In genomic region chr3:37590328-37591079, GRCh38 we compare ENCODE assay signal across 8 cellular contexts.
A peak's percentile ranks its signal among the peaks of the same experiment; 100 is the strongest.
DNase-seq lines count a peak whose midpoint lies in the region; ATAC-seq and TF ChIP-seq lines count a peak whose summit lies in the region.

No MANE protein-coding gene starts in this region.

- intact Hi-C loops in Right ventricle myocardium inferior (cut with DNase I), result no loop called here
- intact Hi-C loops in cardiac septum (cut with DNase I), result loop anchor here (5.0 kb wide), 1 partner anchor 133 kb away; no protein-coding TSS in a partner anchor
- intact Hi-C loops in ovary (cut with DNase I), result no loop called here
- intact Hi-C loops in Caco-2 (cut with micrococcal nuclease; ENCODE audit: unreplicated experiment), result no loop called here
- intact Hi-C loops in CD14-positive monocyte (cut with micrococcal nuclease), result no loop called here
- intact Hi-C loops in OCI-LY7 (cut with micrococcal nuclease; ENCODE audit: unreplicated experiment), result no loop called here

- H3K9me2 ChIP-seq in OCI-LY7 (ENCODE audit: insufficient read depth, low read length), result no peaks in the 10 kb centered on the region

- H3K36me3 Mint-ChIP-seq in Caco-2 (ENCODE audit: insufficient read depth, unreplicated experiment) (no peaks in the 10 kb centered on the region), CD14-positive monocyte (no peaks in the 10 kb centered on the region), osteocyte (ENCODE audit: unreplicated experiment) (no peaks in the 10 kb centered on the region)

- TF ChIP-seq POLR2A in ovary (IDR thresholded peaks at IDR 0.05), result no peak

- H2AFZ ChIP-seq in OCI-LY7 (ENCODE audit: low read length), result no peak overlapping the region

- CTCF ChIA-PET in Caco-2 (lab: Charles Lee), result no interaction called here
- CTCF ChIA-PET in OCI-LY7 (lab: Charles Lee; ENCODE audit: unreplicated experiment), result no interaction called here

- 48 to 58% (median 54%) methylated on average over 6 of the region's 6 CpGs for WGBS in ovary, 3 donors

- no peak for TF ChIP-seq EP300 in ovary (IDR thresholded peaks at IDR 0.05)

- H3K36me3 ChIP-seq in ovary, result no peaks in the 10 kb centered on the region
- H3K36me3 ChIP-seq in Caco-2 (ENCODE audit: control insufficient read depth, insufficient read depth, low read length), result no peaks in the 10 kb centered on the region
- H3K36me3 ChIP-seq in OCI-LY7 (ENCODE audit: insufficient read depth, low read length), result no peaks in the 10 kb centered on the region

- H3K4me2 ChIP-seq in OCI-LY7 (ENCODE audit: low read length), result no peak overlapping the region

- H3K4me1 Mint-ChIP-seq in Caco-2 (ENCODE audit: low read depth, unreplicated experiment) (peaks cover 15% of the 10 kb centered on the region), CD14-positive monocyte (no peaks in the 10 kb centered on the region), osteocyte (ENCODE audit: unreplicated experiment) (peaks cover 9% of the 10 kb centered on the region)

- H3K27me3 Mint-ChIP-seq in Caco-2 (ENCODE audit: insufficient read depth, unreplicated experiment) (no peaks in the 10 kb centered on the region), CD14-positive monocyte (ENCODE audit: low read depth in 3 of 3) (peaks cover 0 to 3% (median 0%) of the 10 kb centered on the region in 3 donors), osteocyte (ENCODE audit: unreplicated experiment) (no peaks in the 10 kb centered on the region)

- no peak for TF ChIP-seq CTCF in fibroblast of the aortic adventitia (IDR thresholded peaks at IDR 0.05; ENCODE audit: insufficient read depth, low read length)
- no peak for TF ChIP-seq CTCF in ovary (IDR thresholded peaks at IDR 0.05)
- TF ChIP-seq CTCF in Caco-2 (IDR thresholded peaks at IDR 0.05; ENCODE audit: insufficient read depth in 1 of 2, low read depth in 1 of 2, low read length in 1 of 2, severe bottlenecking in 1 of 2, unreplicated experiment in 1 of 2), result no peak
- no peak for TF ChIP-seq CTCF in CD14-positive monocyte (IDR thresholded peaks at IDR 0.05)
- TF ChIP-seq CTCF in osteocyte (IDR thresholded peaks at IDR 0.05), result no peak
- no peak for TF ChIP-seq CTCF in OCI-LY7 (conservative IDR thresholded peaks at IDR 0.05; ENCODE audit: low read length)

- H4K20me1 ChIP-seq in OCI-LY7 (ENCODE audit: insufficient read depth, low read length), result no peaks in the 10 kb centered on the region

- BruUV-seq in Caco-2 (replicated peaks; lab: Mats Ljungman, UMichigan), result no TSS peak
- no TSS peak for BruUV-seq in OCI-LY7 (replicated peaks; lab: Mats Ljungman, UMichigan)

- peaks cover 30% of the 10 kb centered on the region for H3K4me1 ChIP-seq in ovary (ENCODE audit: insufficient read depth)
- peaks cover 5% of the 10 kb centered on the region for H3K4me1 ChIP-seq in Caco-2
- no peaks in the 10 kb centered on the region for H3K4me1 ChIP-seq in OCI-LY7 (ENCODE audit: insufficient read depth, low read length, poor library complexity, severe bottlenecking)

- no peak overlapping the region for H3K4me3 Mint-ChIP-seq in Caco-2 (ENCODE audit: unreplicated experiment)
- H3K4me3 Mint-ChIP-seq in CD14-positive monocyte, result no peak overlapping the region
- H3K4me3 Mint-ChIP-seq in osteocyte (ENCODE audit: unreplicated experiment), result no peak overlapping the region

- no peaks in the 10 kb centered on the region for H3K27me3 ChIP-seq in ovary
- H3K27me3 ChIP-seq in Caco-2 (replicated peaks; ENCODE audit: control insufficient read depth, insufficient read depth, low read length), result no peaks in the 10 kb centered on the region

- H3K9me3 Mint-ChIP-seq in Caco-2 (ENCODE audit: unreplicated experiment) (no peaks in the 10 kb centered on the region), CD14-positive monocyte (peaks cover 0 to 3% (median 0%) of the 10 kb centered on the region in 7 donors), osteocyte (ENCODE audit: unreplicated experiment) (no peaks in the 10 kb centered on the region)

- ATAC-seq in Right ventricle myocardium inferior, result peak; percentile 82

- DNase-seq in Right ventricle myocardium inferior (ENCODE audit: missing footprints) (peak; percentile 76), cardiac septum (ENCODE audit: low spot score) (no peak), fibroblast of the aortic adventitia (ENCODE audit: low read depth) (peak; percentile 36), ovary (peak in 4 of 5 donors; percentile 13 to 48 (median 34)), Caco-2 (no peak), CD14-positive monocyte (ENCODE audit: low spot score) (no peak), osteocyte (ENCODE audit: extremely low spot score, unreplicated experiment) (no peak), OCI-LY7 (ENCODE audit: low spot score) (no peak)

- H3K4me3 ChIP-seq in fibroblast of the aortic adventitia (ENCODE audit: low read depth, low read length) (no peak overlapping the region), ovary (no peak overlapping the region), Caco-2 (ENCODE audit: low read depth, low read length) (no peak overlapping the region), OCI-LY7 (ENCODE audit: low read depth, low read length, poor library complexity, severe bottlenecking) (no peak overlapping the region)

- H3K9me3 ChIP-seq in ovary, result no peaks in the 10 kb centered on the region
- no peaks in the 10 kb centered on the region for H3K9me3 ChIP-seq in Caco-2
- H3K9me3 ChIP-seq in OCI-LY7 (ENCODE audit: low read length), result no peaks in the 10 kb centered on the region

- POLR2A ChIA-PET in Caco-2 (lab: Charles Lee) (no interaction called here), OCI-LY7 (lab: Charles Lee) (no interaction called here)

- H3K79me2 ChIP-seq in OCI-LY7 (ENCODE audit: insufficient read depth, low read depth, low read length), result no peaks in the 10 kb centered on the region

- H3K27ac ChIP-seq in ovary, result peak overlapping the region; percentile 16 to 74
- H3K27ac ChIP-seq in OCI-LY7 (ENCODE audit: low read depth, low read length, poor library complexity, severe bottlenecking), result no peak overlapping the region

- no peak overlapping the region for H3K27ac Mint-ChIP-seq in Caco-2 (ENCODE audit: unreplicated experiment)
- H3K27ac Mint-ChIP-seq in CD14-positive monocyte, result peak overlapping the region in 1 of 7 donors; percentile 42
- no peak overlapping the region for H3K27ac Mint-ChIP-seq in osteocyte (ENCODE audit: unreplicated experiment)

Comparison
In these comparisons a context has a peak if more than half of its experiments do, and no peak if none do; other contexts are left out.
1. DNase-seq: peak in Right ventricle myocardium inferior (single experiment), fibroblast of the aortic adventitia (single experiment) and ovary (4 of 5); none in cardiac septum (single experiment), Caco-2 (0 of 2), CD14-positive monocyte (single experiment), osteocyte (single experiment) and OCI-LY7 (single experiment).